In genomic region chr9:86280580-86280979, GRCh38 we compare ENCODE assay signal across 2 cellular contexts.
TF ChIP-seq lines count a peak whose summit lies in the region.

No MANE protein-coding gene starts in this region.

TF ChIP-seq in A549, 52 proteins besides CTCF, POLR2A, EP300 and RAD21 (continued from another document):
- TF ChIP-seq FOSL2 (IDR thresholded peaks at IDR 0.05) (no peak), FOSL2 (CRISPR knock-in tag; IDR thresholded peaks at IDR 0.05) (no peak)

TF ChIP-seq in GM23338, 12 proteins besides CTCF, POLR2A, EP300 and RAD21 (continued from another document):
- TF ChIP-seq ZNF462 (CRISPR knock-in tag; IDR thresholded peaks at IDR 0.05), result no peak
- no peak for TF ChIP-seq EZH2 (IDR thresholded peaks at IDR 0.05; ENCODE audit: low read depth, unreplicated experiment)
- no peak for TF ChIP-seq POLR2AphosphoS5 (IDR thresholded peaks at IDR 0.05; ENCODE audit: low read depth)
- no peak for TF ChIP-seq REST (IDR thresholded peaks at IDR 0.05; ENCODE audit: unreplicated experiment)
- no peak for TF ChIP-seq EZH2phosphoT487 (IDR thresholded peaks at IDR 0.05; ENCODE audit: unreplicated experiment)
- TF ChIP-seq NANOG (IDR thresholded peaks at IDR 0.05; ENCODE audit: borderline replicate concordance), result no peak
- no peak for TF ChIP-seq STAT1 (IDR thresholded peaks at IDR 0.05; ENCODE audit: unreplicated experiment)
- TF ChIP-seq JUNB (IDR thresholded peaks at IDR 0.05; ENCODE audit: unreplicated experiment), result no peak
- no peak for TF ChIP-seq ZNF114 (CRISPR knock-in tag; IDR thresholded peaks at IDR 0.05)
- no peak for TF ChIP-seq ETS1 (IDR thresholded peaks at IDR 0.05)
- no peak for TF ChIP-seq ZNF331 (CRISPR knock-in tag; IDR thresholded peaks at IDR 0.05; ENCODE audit: low read depth)
